Comparison of ENCODE assay signal across 1 cellular context in genomic region chr12:85821759-85822158, GRCh38.
TF ChIP-seq lines count a peak whose summit lies in the region.

No MANE protein-coding gene starts in this region.

TF ChIP-seq in HepG2, 621 proteins besides CTCF, POLR2A, EP300 and RAD21 (continued from another document and continues in another):
- TF ChIP-seq, protein P1, sequence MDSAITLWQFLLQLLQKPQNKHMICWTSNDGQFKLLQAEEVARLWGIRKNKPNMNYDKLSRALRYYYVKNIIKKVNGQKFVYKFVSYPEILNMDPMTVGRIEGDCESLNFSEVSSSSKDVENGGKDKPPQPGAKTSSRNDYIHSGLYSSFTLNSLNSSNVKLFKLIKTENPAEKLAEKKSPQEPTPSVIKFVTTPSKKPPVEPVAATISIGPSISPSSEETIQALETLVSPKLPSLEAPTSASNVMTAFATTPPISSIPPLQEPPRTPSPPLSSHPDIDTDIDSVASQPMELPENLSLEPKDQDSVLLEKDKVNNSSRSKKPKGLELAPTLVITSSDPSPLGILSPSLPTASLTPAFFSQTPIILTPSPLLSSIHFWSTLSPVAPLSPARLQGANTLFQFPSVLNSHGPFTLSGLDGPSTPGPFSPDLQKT (CRISPR knock-in tag; IDR thresholded peaks at IDR 0.05; ENCODE audit: borderline replicate concordance): no peak
- TF ChIP-seq ZNF329 (CRISPR knock-in tag; IDR thresholded peaks at IDR 0.05; ENCODE audit: low read depth): no peak
- no peak for TF ChIP-seq ARID4A (CRISPR knock-in tag; IDR thresholded peaks at IDR 0.05; ENCODE audit: borderline replicate concordance)
- TF ChIP-seq ZNF549 (CRISPR knock-in tag; IDR thresholded peaks at IDR 0.05): no peak
- TF ChIP-seq, protein P2, sequence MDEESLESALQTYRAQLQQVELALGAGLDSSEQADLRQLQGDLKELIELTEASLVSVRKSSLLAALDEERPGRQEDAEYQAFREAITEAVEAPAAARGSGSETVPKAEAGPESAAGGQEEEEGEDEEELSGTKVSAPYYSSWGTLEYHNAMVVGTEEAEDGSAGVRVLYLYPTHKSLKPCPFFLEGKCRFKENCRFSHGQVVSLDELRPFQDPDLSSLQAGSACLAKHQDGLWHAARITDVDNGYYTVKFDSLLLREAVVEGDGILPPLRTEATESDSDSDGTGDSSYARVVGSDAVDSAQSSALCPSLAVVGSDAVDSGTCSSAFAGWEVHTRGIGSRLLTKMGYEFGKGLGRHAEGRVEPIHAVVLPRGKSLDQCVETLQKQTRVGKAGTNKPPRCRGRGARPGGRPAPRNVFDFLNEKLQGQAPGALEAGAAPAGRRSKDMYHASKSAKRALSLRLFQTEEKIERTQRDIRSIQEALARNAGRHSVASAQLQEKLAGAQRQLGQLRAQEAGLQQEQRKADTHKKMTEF (CRISPR knock-in tag; IDR thresholded peaks at IDR 0.05): peak; percentile 54; the same call in 1 of the 2 replicates
- TF ChIP-seq HNF1A (IDR thresholded peaks at IDR 0.05; ENCODE audit: low read depth): no peak
- TF ChIP-seq HNF1A (CRISPR knock-in tag; IDR thresholded peaks at IDR 0.05; ENCODE audit: borderline replicate concordance): no peak
- peak; percentile 94; the same call in 1 of the 2 replicates for TF ChIP-seq TBX3 (IDR thresholded peaks at IDR 0.05; ENCODE audit: borderline replicate concordance)
- TF ChIP-seq KDM5B (CRISPR knock-in tag; IDR thresholded peaks at IDR 0.05; ENCODE audit: borderline replicate concordance): no peak
- no peak for TF ChIP-seq MYC (CRISPR knock-in tag; IDR thresholded peaks at IDR 0.05; ENCODE audit: borderline replicate concordance)
- TF ChIP-seq NFKBIZ (CRISPR knock-in tag; IDR thresholded peaks at IDR 0.05): no peak
- TF ChIP-seq ZNF225 (CRISPR knock-in tag; IDR thresholded peaks at IDR 0.05): no peak
- TF ChIP-seq SATB2 (CRISPR knock-in tag; IDR thresholded peaks at IDR 0.05): no peak
- TF ChIP-seq, protein P3, sequence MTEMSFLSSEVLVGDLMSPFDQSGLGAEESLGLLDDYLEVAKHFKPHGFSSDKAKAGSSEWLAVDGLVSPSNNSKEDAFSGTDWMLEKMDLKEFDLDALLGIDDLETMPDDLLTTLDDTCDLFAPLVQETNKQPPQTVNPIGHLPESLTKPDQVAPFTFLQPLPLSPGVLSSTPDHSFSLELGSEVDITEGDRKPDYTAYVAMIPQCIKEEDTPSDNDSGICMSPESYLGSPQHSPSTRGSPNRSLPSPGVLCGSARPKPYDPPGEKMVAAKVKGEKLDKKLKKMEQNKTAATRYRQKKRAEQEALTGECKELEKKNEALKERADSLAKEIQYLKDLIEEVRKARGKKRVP (CRISPR knock-in tag; IDR thresholded peaks at IDR 0.05): no peak
- no peak for TF ChIP-seq ZZZ3 (CRISPR knock-in tag; IDR thresholded peaks at IDR 0.05; ENCODE audit: borderline replicate concordance)
- no peak for TF ChIP-seq KMT2B (CRISPR knock-in tag; IDR thresholded peaks at IDR 0.05)
- no peak for TF ChIP-seq ZHX1 (CRISPR knock-in tag; IDR thresholded peaks at IDR 0.05; ENCODE audit: low read depth)
- TF ChIP-seq REL (CRISPR knock-in tag; conservative IDR thresholded peaks at IDR 0.05): no peak
- TF ChIP-seq ZKSCAN8 (CRISPR knock-in tag; IDR thresholded peaks at IDR 0.05; ENCODE audit: borderline replicate concordance): no peak
- TF ChIP-seq ZNF510 (CRISPR knock-in tag; IDR thresholded peaks at IDR 0.05; ENCODE audit: low read depth): no peak
- TF ChIP-seq, protein P4, sequence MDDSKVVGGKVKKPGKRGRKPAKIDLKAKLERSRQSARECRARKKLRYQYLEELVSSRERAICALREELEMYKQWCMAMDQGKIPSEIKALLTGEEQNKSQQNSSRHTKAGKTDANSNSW (CRISPR knock-in tag; IDR thresholded peaks at IDR 0.05; ENCODE audit: borderline replicate concordance): no peak
- no peak for TF ChIP-seq REXO4 (CRISPR knock-in tag; IDR thresholded peaks at IDR 0.05; ENCODE audit: borderline replicate concordance)
- TF ChIP-seq ZNF746 (CRISPR knock-in tag; IDR thresholded peaks at IDR 0.05): no peak
- TF ChIP-seq HOXA3 (CRISPR knock-in tag; IDR thresholded peaks at IDR 0.05): no peak
- TF ChIP-seq ZNF136 (CRISPR knock-in tag; IDR thresholded peaks at IDR 0.05; ENCODE audit: low read depth): no peak
- TF ChIP-seq ZNF589 (CRISPR knock-in tag; conservative IDR thresholded peaks at IDR 0.05): no peak
- no peak for TF ChIP-seq PCBP2 (optimal IDR thresholded peaks at IDR 0.05; ENCODE audit: low read depth, low read length, poor library complexity, severe bottlenecking)
- no peak for TF ChIP-seq ZFY (CRISPR knock-in tag; IDR thresholded peaks at IDR 0.05)
- TF ChIP-seq, protein P5, sequence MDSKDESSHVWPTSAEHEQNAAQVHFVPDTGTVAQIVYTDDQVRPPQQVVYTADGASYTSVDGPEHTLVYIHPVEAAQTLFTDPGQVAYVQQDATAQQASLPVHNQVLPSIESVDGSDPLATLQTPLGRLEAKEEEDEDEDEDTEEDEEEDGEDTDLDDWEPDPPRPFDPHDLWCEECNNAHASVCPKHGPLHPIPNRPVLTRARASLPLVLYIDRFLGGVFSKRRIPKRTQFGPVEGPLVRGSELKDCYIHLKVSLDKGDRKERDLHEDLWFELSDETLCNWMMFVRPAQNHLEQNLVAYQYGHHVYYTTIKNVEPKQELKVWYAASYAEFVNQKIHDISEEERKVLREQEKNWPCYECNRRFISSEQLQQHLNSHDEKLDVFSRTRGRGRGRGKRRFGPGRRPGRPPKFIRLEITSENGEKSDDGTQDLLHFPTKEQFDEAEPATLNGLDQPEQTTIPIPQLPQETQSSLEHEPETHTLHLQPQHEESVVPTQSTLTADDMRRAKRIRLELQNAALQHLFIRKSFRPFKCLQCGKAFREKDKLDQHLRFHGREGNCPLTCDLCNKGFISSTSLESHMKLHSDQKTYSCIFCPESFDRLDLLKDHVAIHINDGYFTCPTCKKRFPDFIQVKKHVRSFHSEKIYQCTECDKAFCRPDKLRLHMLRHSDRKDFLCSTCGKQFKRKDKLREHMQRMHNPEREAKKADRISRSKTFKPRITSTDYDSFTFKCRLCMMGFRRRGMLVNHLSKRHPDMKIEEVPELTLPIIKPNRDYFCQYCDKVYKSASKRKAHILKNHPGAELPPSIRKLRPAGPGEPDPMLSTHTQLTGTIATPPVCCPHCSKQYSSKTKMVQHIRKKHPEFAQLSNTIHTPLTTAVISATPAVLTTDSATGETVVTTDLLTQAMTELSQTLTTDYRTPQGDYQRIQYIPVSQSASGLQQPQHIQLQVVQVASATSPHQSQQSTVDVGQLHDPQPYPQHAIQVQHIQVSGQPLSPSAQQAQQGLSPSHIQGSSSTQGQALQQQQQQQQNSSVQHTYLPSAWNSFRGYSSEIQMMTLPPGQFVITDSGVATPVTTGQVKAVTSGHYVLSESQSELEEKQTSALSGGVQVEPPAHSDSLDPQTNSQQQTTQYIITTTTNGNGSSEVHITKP (CRISPR knock-in tag; IDR thresholded peaks at IDR 0.05; ENCODE audit: low read depth): no peak
- TF ChIP-seq ZNF709 (CRISPR knock-in tag; IDR thresholded peaks at IDR 0.05): no peak
- TF ChIP-seq BCL6 (CRISPR knock-in tag; IDR thresholded peaks at IDR 0.05): peak; percentile 73
- TF ChIP-seq, protein P6, sequence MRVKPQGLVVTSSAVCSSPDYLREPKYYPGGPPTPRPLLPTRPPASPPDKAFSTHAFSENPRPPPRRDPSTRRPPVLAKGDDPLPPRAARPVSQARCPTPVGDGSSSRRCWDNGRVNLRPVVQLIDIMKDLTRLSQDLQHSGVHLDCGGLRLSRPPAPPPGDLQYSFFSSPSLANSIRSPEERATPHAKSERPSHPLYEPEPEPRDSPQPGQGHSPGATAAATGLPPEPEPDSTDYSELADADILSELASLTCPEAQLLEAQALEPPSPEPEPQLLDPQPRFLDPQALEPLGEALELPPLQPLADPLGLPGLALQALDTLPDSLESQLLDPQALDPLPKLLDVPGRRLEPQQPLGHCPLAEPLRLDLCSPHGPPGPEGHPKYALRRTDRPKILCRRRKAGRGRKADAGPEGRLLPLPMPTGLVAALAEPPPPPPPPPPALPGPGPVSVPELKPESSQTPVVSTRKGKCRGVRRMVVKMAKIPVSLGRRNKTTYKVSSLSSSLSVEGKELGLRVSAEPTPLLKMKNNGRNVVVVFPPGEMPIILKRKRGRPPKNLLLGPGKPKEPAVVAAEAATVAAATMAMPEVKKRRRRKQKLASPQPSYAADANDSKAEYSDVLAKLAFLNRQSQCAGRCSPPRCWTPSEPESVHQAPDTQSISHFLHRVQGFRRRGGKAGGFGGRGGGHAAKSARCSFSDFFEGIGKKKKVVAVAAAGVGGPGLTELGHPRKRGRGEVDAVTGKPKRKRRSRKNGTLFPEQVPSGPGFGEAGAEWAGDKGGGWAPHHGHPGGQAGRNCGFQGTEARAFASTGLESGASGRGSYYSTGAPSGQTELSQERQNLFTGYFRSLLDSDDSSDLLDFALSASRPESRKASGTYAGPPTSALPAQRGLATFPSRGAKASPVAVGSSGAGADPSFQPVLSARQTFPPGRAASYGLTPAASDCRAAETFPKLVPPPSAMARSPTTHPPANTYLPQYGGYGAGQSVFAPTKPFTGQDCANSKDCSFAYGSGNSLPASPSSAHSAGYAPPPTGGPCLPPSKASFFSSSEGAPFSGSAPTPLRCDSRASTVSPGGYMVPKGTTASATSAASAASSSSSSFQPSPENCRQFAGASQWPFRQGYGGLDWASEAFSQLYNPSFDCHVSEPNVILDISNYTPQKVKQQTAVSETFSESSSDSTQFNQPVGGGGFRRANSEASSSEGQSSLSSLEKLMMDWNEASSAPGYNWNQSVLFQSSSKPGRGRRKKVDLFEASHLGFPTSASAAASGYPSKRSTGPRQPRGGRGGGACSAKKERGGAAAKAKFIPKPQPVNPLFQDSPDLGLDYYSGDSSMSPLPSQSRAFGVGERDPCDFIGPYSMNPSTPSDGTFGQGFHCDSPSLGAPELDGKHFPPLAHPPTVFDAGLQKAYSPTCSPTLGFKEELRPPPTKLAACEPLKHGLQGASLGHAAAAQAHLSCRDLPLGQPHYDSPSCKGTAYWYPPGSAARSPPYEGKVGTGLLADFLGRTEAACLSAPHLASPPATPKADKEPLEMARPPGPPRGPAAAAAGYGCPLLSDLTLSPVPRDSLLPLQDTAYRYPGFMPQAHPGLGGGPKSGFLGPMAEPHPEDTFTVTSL (CRISPR knock-in tag; IDR thresholded peaks at IDR 0.05; ENCODE audit: borderline replicate concordance): peak; percentile 41; the same call in 1 of the 2 replicates
